6 cellular contexts compared by ENCODE assay signal in genomic region chr12:128876559-128876958, GRCh38.
"Had no signal": no experiment of that assay in that cellular context is flagged by ENCODE, and none has a peak within 500 bp of the region (broad histone marks: within the 10 kb centered on the region; RNA-seq: fewer than 3 reads in every experiment).

No MANE protein-coding gene starts in this region.

- H3K4me3 ChIP-seq: GM23248 had no signal

- H3K27ac ChIP-seq: GM23248, KMS-11 had no signal

- H3K9ac ChIP-seq: GM23248, KMS-11 had no signal

- H3K4me2 ChIP-seq: KMS-11 had no signal

- DNase-seq: GM23248, H9, HCEC 1CT, HFFc6, KBM-7 had no signal
